In the genomic region with DNA sequence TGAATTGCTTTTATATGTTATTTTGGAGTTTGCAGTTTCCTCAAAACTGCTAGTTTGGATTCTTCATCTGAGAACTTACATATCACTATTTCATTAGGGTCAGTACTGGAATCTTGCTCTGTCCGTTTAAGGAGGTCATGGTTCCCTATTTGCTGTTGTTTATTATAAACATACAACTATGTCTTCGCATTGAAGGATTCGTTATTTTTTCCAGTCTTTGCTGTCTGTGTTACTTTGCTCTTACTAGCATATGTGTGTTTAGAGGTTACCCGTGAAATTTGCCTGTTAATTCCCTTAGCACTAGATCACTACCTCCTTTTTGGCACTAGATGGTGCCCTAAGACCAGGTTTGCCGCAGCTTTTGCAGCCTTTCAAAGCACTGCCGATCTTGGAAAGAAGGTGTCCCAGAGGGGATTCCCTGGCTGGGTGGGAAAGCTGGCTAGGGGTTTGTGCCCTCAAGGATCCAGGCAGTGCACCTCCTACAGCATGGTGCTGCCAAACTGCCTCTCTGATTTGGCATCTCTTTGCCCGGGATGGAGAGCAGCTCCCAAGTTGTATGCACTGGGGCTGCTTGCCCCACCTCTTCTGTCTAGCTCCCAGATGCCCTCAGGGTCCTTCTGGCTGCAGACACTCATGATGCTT, we compare ENCODE assay signal across 8 cellular contexts.
DNase-seq lines count a peak whose midpoint lies in the region; ATAC-seq lines count a peak whose summit lies in the region.

No MANE protein-coding gene starts in this region.

- peak; percentile 52 for DNase-seq in GDM1 (lab: John Stamatoyannopoulos, UW)
- DNase-seq in KBM-7: peak; percentile 86
- peak; percentile 79 for DNase-seq in SIG-M5 treated with dmso at 0.1 percent for 504 hours (lab: John Stamatoyannopoulos, UW; ENCODE audit: unreplicated experiment)
- DNase-seq in activated effector memory CD4-positive, alpha-beta T cell treated with anti-CD3 and anti-CD28 coated beads, Interleukin-2, amount 50 U/mL, for 16 hours: peak; percentile 84
- DNase-seq in head of caudate nucleus: peak in 28 of 42 donors; percentile 4 to 56 (median 26)
- peak; percentile 7 for DNase-seq in putamen (ENCODE audit: low spot score)
- DNase-seq in cerebellum (ENCODE audit: low spot score): no peak

- peak; percentile 87 for ATAC-seq in GM21786 (IDR thresholded peaks at IDR 0.05; ENCODE audit: unreplicated experiment)

- intact Hi-C loops in head of caudate nucleus (cut with DNase I): loop anchor here (10.0 kb wide), 1 partner anchor 220 kb away; no protein-coding TSS in a partner anchor

- in situ Hi-C loops in KBM-7 (cut with MboI; ENCODE audit: low pct_unique_long_range_greater_than_20kb, low sequenced_read_pairs): loop anchor here (25.0 kb wide), 1 partner anchor 227 kb away; no protein-coding TSS in a partner anchor
